Comparison of ENCODE assay signal across 8 cellular contexts in genomic region chr2:159713691-159714585, GRCh38. TPM values are rescaled to one million over a fixed set of nuclear protein-coding genes. Genes with fewer than 3 reads are reported as not detected.
A peak's percentile ranks its signal among the peaks of the same experiment; 100 is the strongest.
DNase-seq lines count a peak whose midpoint lies in the region; ATAC-seq and TF ChIP-seq lines count a peak whose summit lies in the region.

No MANE protein-coding gene starts in this region.

- H3K27me3 ChIP-seq in BJ (ENCODE audit: control insufficient read depth, insufficient read depth, low read length) (no peaks in the 10 kb centered on the region), WERI-Rb-1 (ENCODE audit: insufficient read depth, low read depth, severe bottlenecking) (no peaks in the 10 kb centered on the region), gastroesophageal sphincter (no peaks in the 10 kb centered on the region)

- H3K4me3 ChIP-seq in BJ (ENCODE audit: low read depth, low read length) (peak overlapping the region; percentile 87), WERI-Rb-1 (ENCODE audit: low read depth, low read length) (peak overlapping the region; percentile 78), gastroesophageal sphincter (peak overlapping the region; percentile 86 to 92), skeletal muscle cell (ENCODE audit: low read depth, low read length) (peak overlapping the region; percentile 100)

- POLR2A ChIA-PET in BJ (lab: Charles Lee) = interaction anchor here (0.6 kb wide), 1 partner anchor 37 kb away, joined by 4 read pairs; no protein-coding TSS in a partner anchor

- peaks cover 7 to 68% (median 14%) of the 10 kb centered on the region in 3 donors for H3K4me1 ChIP-seq in gastroesophageal sphincter

- H3K9me3 ChIP-seq in WERI-Rb-1 (ENCODE audit: severe bottlenecking) (no peaks in the 10 kb centered on the region), gastroesophageal sphincter (no peaks in the 10 kb centered on the region)

- WGBS in gastroesophageal sphincter (ENCODE audit: low coverage in 1 of 2), 2 donors = 35 to 41% methylated on average over 5 of the region's 5 CpGs

- peaks cover 8% of the 10 kb centered on the region for H3K36me3 ChIP-seq in BJ (ENCODE audit: control insufficient read depth, insufficient read depth, low read length)
- H3K36me3 ChIP-seq in WERI-Rb-1 = peaks cover 56% of the 10 kb centered on the region
- H3K36me3 ChIP-seq in gastroesophageal sphincter = peaks cover 0 to 20% of the 10 kb centered on the region in 2 donors

- H3K27ac ChIP-seq in WERI-Rb-1 = peak overlapping the region; percentile 98
- peak overlapping the region; percentile 87 to 98 (median 95) for H3K27ac ChIP-seq in gastroesophageal sphincter

- TF ChIP-seq EP300 in gastroesophageal sphincter (IDR thresholded peaks at IDR 0.05) = no peak

- no peak for TF ChIP-seq POLR2A in gastroesophageal sphincter (IDR thresholded peaks at IDR 0.05)

- TF ChIP-seq CTCF in BJ (IDR thresholded peaks at IDR 0.05; ENCODE audit: insufficient read depth, low read depth, low read length) (no peak), WERI-Rb-1 (IDR thresholded peaks at IDR 0.05; ENCODE audit: low read depth, low read length) (no peak), gastroesophageal sphincter (IDR thresholded peaks at IDR 0.05) (peak in 1 of 4 experiments; percentile 18)

- CTCF ChIA-PET in BJ (lab: Yijun Ruan, JAX) = no interaction called here

- DNase-seq in BJ (ENCODE audit: low read depth) (no peak), HCEC 1CT (peak; percentile 84), WERI-Rb-1 (no peak), skeletal muscle cell (ENCODE audit: low read depth) (no peak)
- no peak for DNase-seq in effector CD4-positive, alpha-beta T cell

- ATAC-seq in gastroesophageal sphincter (no peak), HG02571 (IDR thresholded peaks at IDR 0.05; ENCODE audit: unreplicated experiment) (no peak), GM21717 (IDR thresholded peaks at IDR 0.05; ENCODE audit: unreplicated experiment) (no peak)

RNA-seq across cellular contexts. Expression of gene MARCHF7, which starts 1.6 kb away (rescaled TPM):
- polyA plus RNA-seq in BJ (2011; rRNA removed) = 24.5 and 40.9 TPM in 2 replicates
- 22.4 and 29.9 TPM in 2 replicates for polyA minus RNA-seq in BJ (2011; rRNA and poly(A)+ RNA removed)
- 100 to 1,000 TPM in 2 of 4 donors, 10 to 100 TPM in 2; 86.6 to 129 (median 108) TPM for total RNA-seq in gastroesophageal sphincter
